Comparison of ENCODE assay signal across 29 cellular contexts in genomic region chr2:16279201-16279570, GRCh38.
"Had no signal": no experiment of that assay in that cellular context is flagged by ENCODE, and none has a peak within 500 bp of the region (broad histone marks: within the 10 kb centered on the region; RNA-seq: fewer than 3 reads in every experiment).

No MANE protein-coding gene starts in this region.

- H3K4me1 ChIP-seq: testis, thyroid gland, tibial artery, tibial nerve, transverse colon, upper lobe of left lung, upper lobe of right lung, uterus, vagina had no signal

- H3K4me3 Mint-ChIP-seq: stimulated activated effector memory CD8-positive, alpha-beta T cell treated with anti-CD3 and anti-CD28 coated beads, Interleukin-12 subunit alpha, Interleukin-12 subunit beta, amount 100 ng/mL, for 72 hours; stimulated activated memory B cell treated with anti-CD40 and anti-IgM and Interleukin-4, amounts not matched to agents 10 μg/mL and 1 μg/mL and 100 μg/mL, for 72 hours; stimulated activated naive B cell treated with anti-CD40 and anti-IgM and Interleukin-4, amounts not matched to agents 10 μg/mL and 1 μg/mL and 100 μg/mL, for 72 hours; stimulated activated naive CD8-positive, alpha-beta T cell treated with anti-CD3 and anti-CD28 coated beads, Interleukin-15, amount 100 ng/mL, for 72 hours; stimulated activated naive CD8-positive, alpha-beta T cell treated with anti-CD3 and anti-CD28 coated beads, Interleukin-15, Interleukin-2, amounts not matched to agents 100 ng/mL and 50 ng/mL, for 24 hours; type B pancreatic cell had no signal

- H3K36me3 Mint-ChIP-seq: stimulated activated effector memory CD8-positive, alpha-beta T cell treated with anti-CD3 and anti-CD28 coated beads, Interleukin-12 subunit alpha, Interleukin-12 subunit beta, amount 100 ng/mL, for 72 hours; stimulated activated memory B cell treated with anti-CD40 and anti-IgM and Interleukin-4, amounts not matched to agents 10 μg/mL and 1 μg/mL and 100 μg/mL, for 72 hours; stimulated activated naive B cell treated with anti-CD40 and anti-IgM and Interleukin-4, amounts not matched to agents 10 μg/mL and 1 μg/mL and 100 μg/mL, for 72 hours; type B pancreatic cell had no signal

- DNase-seq: stimulated activated CD4-positive, alpha-beta T cell treated with anti-CD3 and anti-CD28 coated beads, Interleukin-2, amount 100 ng/mL, for 48 hours; stimulated activated CD4-positive, alpha-beta T cell treated with anti-CD3 and anti-CD28 coated beads, Interleukin-4, amount 100 ng/mL, for 1 hour; stimulated activated CD4-positive, alpha-beta T cell treated with anti-CD3 and anti-CD28 coated beads, Interleukin-4, amount 100 ng/mL, for 24 hours; stimulated activated CD4-positive, alpha-beta T cell treated with anti-CD3 and anti-CD28 coated beads, Interleukin-4, amount 100 ng/mL, for 4 hours; stimulated activated CD8-positive, alpha-beta memory T cell treated with anti-CD3 and anti-CD28 coated beads, Interleukin-4, amount 100 ng/mL, for 48 hours; stimulated activated naive B cell treated with anti-CD40 and anti-IgM and Interleukin-4, amounts not matched to agents 10 μg/mL and 1 μg/mL and 100 μg/mL, for 72 hours; stimulated activated naive CD4-positive, alpha-beta T cell; stimulated activated naive CD4-positive, alpha-beta T cell treated with Interleukin-2 at 50 U/mL for 16 hours; stimulated activated naive CD8-positive, alpha-beta T cell treated with anti-CD3 and anti-CD28 coated beads, Interleukin-15, amount 100 ng/mL, for 72 hours; stimulated activated naive CD8-positive, alpha-beta T cell treated with anti-CD3 and anti-CD28 coated beads, Interleukin-15, Interleukin-2, amounts not matched to agents 100 U/mL and 50 U/mL, for 24 hours; stomach; substantia nigra; testis; thyroid gland; tibial artery; transverse colon; trophoblast cell; upper lobe of left lung; upper lobe of right lung; uterus had no signal

- ATAC-seq: stimulated activated effector memory CD8-positive, alpha-beta T cell treated with anti-CD3 and anti-CD28 coated beads, Interleukin-12 subunit alpha, Interleukin-12 subunit beta, amount 100 ng/mL, for 72 hours; stimulated activated memory B cell treated with anti-CD40 and anti-IgM and Interleukin-4, amounts not matched to agents 10 μg/mL and 1 μg/mL and 100 μg/mL, for 72 hours; stimulated activated naive B cell treated with anti-CD40 and anti-IgM and Interleukin-4, amounts not matched to agents 10 μg/mL and 1 μg/mL and 100 μg/mL, for 72 hours; stimulated activated naive CD8-positive, alpha-beta T cell treated with anti-CD3 and anti-CD28 coated beads, Interleukin-15, amount 100 ng/mL, for 72 hours; stimulated activated naive CD8-positive, alpha-beta T cell treated with anti-CD3 and anti-CD28 coated beads, Interleukin-15, Interleukin-2, amounts not matched to agents 100 U/mL and 50 U/mL, for 24 hours; upper lobe of right lung had no signal

- H3K36me3 ChIP-seq: stomach, suprapubic skin, thoracic aorta, thyroid gland, tibial artery, tibial nerve, transverse colon, upper lobe of left lung, upper lobe of right lung, uterus, vagina had no signal

- H3K4me3 ChIP-seq: stomach, suprapubic skin, testis, thoracic aorta, thyroid gland, tibial artery, tibial nerve, transverse colon, upper lobe of left lung, upper lobe of right lung, uterus, vagina had no signal

- H3K9me3 ChIP-seq: stomach, suprapubic skin, testis, thoracic aorta, thyroid gland, tibial artery, tibial nerve, transverse colon, upper lobe of left lung, upper lobe of right lung, uterus, vagina had no signal

- FAIRE-seq: urothelium cell line had no signal

- H3K27ac ChIP-seq: stomach, suprapubic skin, testis, thoracic aorta, thyroid gland, tibial artery, tibial nerve, transverse colon, upper lobe of left lung, upper lobe of right lung, uterus, vagina had no signal

- H3K9me3 Mint-ChIP-seq: stimulated activated effector memory CD8-positive, alpha-beta T cell treated with anti-CD3 and anti-CD28 coated beads, Interleukin-12 subunit alpha, Interleukin-12 subunit beta, amount 100 ng/mL, for 72 hours; stimulated activated memory B cell treated with anti-CD40 and anti-IgM and Interleukin-4, amounts not matched to agents 10 μg/mL and 1 μg/mL and 100 μg/mL, for 72 hours; stimulated activated naive B cell treated with anti-CD40 and anti-IgM and Interleukin-4, amounts not matched to agents 10 μg/mL and 1 μg/mL and 100 μg/mL, for 72 hours; stimulated activated naive CD8-positive, alpha-beta T cell treated with anti-CD3 and anti-CD28 coated beads, Interleukin-15, amount 100 ng/mL, for 72 hours; stimulated activated naive CD8-positive, alpha-beta T cell treated with anti-CD3 and anti-CD28 coated beads, Interleukin-15, Interleukin-2, amounts not matched to agents 100 ng/mL and 50 ng/mL, for 24 hours; type B pancreatic cell had no signal

- H3K4me1 Mint-ChIP-seq: stimulated activated effector memory CD8-positive, alpha-beta T cell treated with anti-CD3 and anti-CD28 coated beads, Interleukin-12 subunit alpha, Interleukin-12 subunit beta, amount 100 ng/mL, for 72 hours; stimulated activated memory B cell treated with anti-CD40 and anti-IgM and Interleukin-4, amounts not matched to agents 10 μg/mL and 1 μg/mL and 100 μg/mL, for 72 hours; stimulated activated naive B cell treated with anti-CD40 and anti-IgM and Interleukin-4, amounts not matched to agents 10 μg/mL and 1 μg/mL and 100 μg/mL, for 72 hours; stimulated activated naive CD8-positive, alpha-beta T cell treated with anti-CD3 and anti-CD28 coated beads, Interleukin-15, amount 100 ng/mL, for 72 hours had no signal

- H3K27me3 ChIP-seq: stomach, suprapubic skin, testis, thyroid gland, tibial artery, tibial nerve, transverse colon, upper lobe of left lung, upper lobe of right lung, uterus, vagina had no signal

- H3K27ac Mint-ChIP-seq: stimulated activated effector memory CD8-positive, alpha-beta T cell treated with anti-CD3 and anti-CD28 coated beads, Interleukin-12 subunit alpha, Interleukin-12 subunit beta, amount 100 ng/mL, for 72 hours; stimulated activated memory B cell treated with anti-CD40 and anti-IgM and Interleukin-4, amounts not matched to agents 10 μg/mL and 1 μg/mL and 100 μg/mL, for 72 hours; stimulated activated naive B cell treated with anti-CD40 and anti-IgM and Interleukin-4, amounts not matched to agents 10 μg/mL and 1 μg/mL and 100 μg/mL, for 72 hours; stimulated activated naive CD8-positive, alpha-beta T cell treated with anti-CD3 and anti-CD28 coated beads, Interleukin-15, amount 100 ng/mL, for 72 hours; stimulated activated naive CD8-positive, alpha-beta T cell treated with anti-CD3 and anti-CD28 coated beads, Interleukin-15, Interleukin-2, amounts not matched to agents 100 ng/mL and 50 ng/mL, for 24 hours; type B pancreatic cell had no signal
